1 cellular context compared by ENCODE assay signal in genomic region chr1:116465845-116466685, GRCh38.
TF ChIP-seq lines count a peak whose summit lies in the region.

No MANE protein-coding gene starts in this region.

TF ChIP-seq in HepG2, 621 proteins besides CTCF, POLR2A, EP300 and RAD21 (continued from another document and continues in another):
- no peak for TF ChIP-seq KIAA2018 (CRISPR knock-in tag; IDR thresholded peaks at IDR 0.05; ENCODE audit: borderline replicate concordance)
- TF ChIP-seq ZNF607 (CRISPR knock-in tag; IDR thresholded peaks at IDR 0.05; ENCODE audit: borderline replicate concordance) = peak; percentile 72; the same call in 1 of the 2 replicates
- no peak for TF ChIP-seq NFRKB (IDR thresholded peaks at IDR 0.05)
- TF ChIP-seq MATR3 (CRISPR knock-in tag; IDR thresholded peaks at IDR 0.05) = no peak
- TF ChIP-seq TFDP2 (CRISPR knock-in tag; IDR thresholded peaks at IDR 0.05) = peak; percentile 38; the same call in 1 of the 2 replicates
- no peak for TF ChIP-seq NFE2L1 (CRISPR knock-in tag; IDR thresholded peaks at IDR 0.05; ENCODE audit: borderline replicate concordance)
- no peak for TF ChIP-seq ZNF615 (CRISPR knock-in tag; IDR thresholded peaks at IDR 0.05; ENCODE audit: borderline replicate concordance)
- TF ChIP-seq ZBTB20 (CRISPR knock-in tag; IDR thresholded peaks at IDR 0.05; ENCODE audit: borderline replicate concordance, low read depth) = peak; percentile 71; the same call in 1 of the 2 replicates
- no peak for TF ChIP-seq RARG (CRISPR knock-in tag; IDR thresholded peaks at IDR 0.05; ENCODE audit: low read depth)
- no peak for TF ChIP-seq ZNF562 (CRISPR knock-in tag; IDR thresholded peaks at IDR 0.05; ENCODE audit: borderline replicate concordance)
- no peak for TF ChIP-seq ZNF543 (CRISPR knock-in tag; IDR thresholded peaks at IDR 0.05)
- no peak for TF ChIP-seq ZNF558 (CRISPR knock-in tag; IDR thresholded peaks at IDR 0.05; ENCODE audit: borderline replicate concordance)
- no peak for TF ChIP-seq CBFB (CRISPR knock-in tag; IDR thresholded peaks at IDR 0.05)
- TF ChIP-seq AGO1 (IDR thresholded peaks at IDR 0.05; ENCODE audit: low read depth, low read length, poor library complexity, severe bottlenecking) = no peak
- no peak for TF ChIP-seq ZNF234 (CRISPR knock-in tag; conservative IDR thresholded peaks at IDR 0.05)
- no peak for TF ChIP-seq ZNF660 (CRISPR knock-in tag; IDR thresholded peaks at IDR 0.05; ENCODE audit: borderline replicate concordance, low read depth)
- no peak for TF ChIP-seq ETV6 (CRISPR knock-in tag; conservative IDR thresholded peaks at IDR 0.05)
- TF ChIP-seq RBAK (CRISPR knock-in tag; IDR thresholded peaks at IDR 0.05) = no peak
- TF ChIP-seq CHD4 (IDR thresholded peaks at IDR 0.05; ENCODE audit: borderline replicate concordance, low read length) = no peak
- TF ChIP-seq SETDB1 (CRISPR knock-in tag; IDR thresholded peaks at IDR 0.05; ENCODE audit: borderline replicate concordance) = no peak
- TF ChIP-seq ZZZ3 (CRISPR knock-in tag; IDR thresholded peaks at IDR 0.05; ENCODE audit: borderline replicate concordance) = no peak
- no peak for TF ChIP-seq ZNF513 (CRISPR knock-in tag; conservative IDR thresholded peaks at IDR 0.05)
- no peak for TF ChIP-seq JUNB (CRISPR knock-in tag; IDR thresholded peaks at IDR 0.05; ENCODE audit: borderline replicate concordance)
- peak; percentile 62 for TF ChIP-seq ARID4A (CRISPR knock-in tag; IDR thresholded peaks at IDR 0.05; ENCODE audit: borderline replicate concordance)
- no peak for TF ChIP-seq IRX3 (CRISPR knock-in tag; IDR thresholded peaks at IDR 0.05; ENCODE audit: borderline replicate concordance, low read depth)
- peak; percentile 77 for TF ChIP-seq HNF1A (IDR thresholded peaks at IDR 0.05; ENCODE audit: low read depth)
- TF ChIP-seq HNF1A (CRISPR knock-in tag; IDR thresholded peaks at IDR 0.05; ENCODE audit: borderline replicate concordance) = peak; percentile 70; the same call in 1 of the 2 replicates
- TF ChIP-seq ZNF12 (CRISPR knock-in tag; IDR thresholded peaks at IDR 0.05) = no peak
- TF ChIP-seq ATM (IDR thresholded peaks at IDR 0.05; ENCODE audit: borderline replicate concordance) = no peak
- TF ChIP-seq ZNF496 (CRISPR knock-in tag; IDR thresholded peaks at IDR 0.05; ENCODE audit: insufficient replicate concordance) = no peak
- peak; percentile 49; the same call in 1 of the 2 replicates for TF ChIP-seq ZNF281 (CRISPR knock-in tag; IDR thresholded peaks at IDR 0.05; ENCODE audit: borderline replicate concordance)
- TF ChIP-seq EED (CRISPR knock-in tag; IDR thresholded peaks at IDR 0.05) = no peak
- no peak for TF ChIP-seq CREB1 (IDR thresholded peaks at IDR 0.05)
- peak; percentile 74; the same call in 1 of the 2 replicates for TF ChIP-seq CREB1 (CRISPR knock-in tag; IDR thresholded peaks at IDR 0.05)
- TF ChIP-seq CBX2 (IDR thresholded peaks at IDR 0.05; ENCODE audit: low read depth, low read length) = no peak
- TF ChIP-seq CBX2 (CRISPR knock-in tag; IDR thresholded peaks at IDR 0.05; ENCODE audit: low read depth) = no peak
